1 cellular context compared by ENCODE assay signal in the genomic region with DNA sequence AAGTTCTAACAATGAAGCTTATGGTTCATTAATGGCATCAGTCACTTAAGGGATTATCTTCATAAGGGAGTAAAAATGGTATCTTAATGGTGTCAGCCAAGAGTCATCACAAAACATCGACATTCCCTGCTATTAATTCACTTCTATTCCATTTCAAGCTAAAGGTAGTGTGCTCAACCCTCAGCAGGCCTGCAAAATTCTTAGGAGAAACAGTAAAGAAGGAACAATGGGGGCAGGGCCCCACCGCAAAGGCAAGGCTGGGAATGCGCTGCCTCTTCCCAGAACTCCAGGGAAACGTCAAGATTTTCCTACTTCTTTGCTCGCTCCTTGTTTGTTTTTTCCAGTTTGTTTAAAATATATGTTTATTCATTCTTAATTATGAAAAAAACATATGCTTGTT.
TF ChIP-seq lines count a peak whose summit lies in the region.

No MANE protein-coding gene starts in this region.

TF ChIP-seq in H1, 55 proteins besides CTCF, POLR2A, EP300 and RAD21 (continued from another document):
- TF ChIP-seq ASH2L (IDR thresholded peaks at IDR 0.05; ENCODE audit: low read length) = no peak
- no peak for TF ChIP-seq FOSL1 (IDR thresholded peaks at IDR 0.05; ENCODE audit: insufficient read depth, low read depth, low read length)
